Comparison of ENCODE assay signal across 1 cellular context in genomic region chr10:133481086-133481643, GRCh38.
TF ChIP-seq lines count a peak whose summit lies in the region.

No MANE protein-coding gene starts in this region.

TF ChIP-seq in HepG2, 621 proteins besides CTCF, POLR2A, EP300 and RAD21:
- TF ChIP-seq ZNF12 (CRISPR knock-in tag; IDR thresholded peaks at IDR 0.05) (no peak), NR2F1 (CRISPR knock-in tag; IDR thresholded peaks at IDR 0.05) (no peak), ZNF567 (CRISPR knock-in tag; IDR thresholded peaks at IDR 0.05; ENCODE audit: borderline replicate concordance) (no peak), JUNB (CRISPR knock-in tag; IDR thresholded peaks at IDR 0.05; ENCODE audit: borderline replicate concordance) (no peak), ATF2 (CRISPR knock-in tag; IDR thresholded peaks at IDR 0.05) (no peak), ZNF230 (CRISPR knock-in tag; IDR thresholded peaks at IDR 0.05) (no peak), ZNF143 (CRISPR knock-in tag; IDR thresholded peaks at IDR 0.05) (no peak), BORCS8-MEF2B (CRISPR knock-in tag; IDR thresholded peaks at IDR 0.05) (no peak), CENPX (CRISPR knock-in tag; IDR thresholded peaks at IDR 0.05) (no peak), ZNF691 (CRISPR knock-in tag; IDR thresholded peaks at IDR 0.05; ENCODE audit: borderline replicate concordance, low read depth) (no peak), ZNF138 (CRISPR knock-in tag; IDR thresholded peaks at IDR 0.05; ENCODE audit: low read depth) (no peak), MAZ (IDR thresholded peaks at IDR 0.05; ENCODE audit: borderline replicate concordance, low read depth, low read length) (no peak), MAZ (CRISPR knock-in tag; IDR thresholded peaks at IDR 0.05; ENCODE audit: low read depth) (no peak), ZNF749 (CRISPR knock-in tag; IDR thresholded peaks at IDR 0.05; ENCODE audit: borderline replicate concordance) (no peak), MLXIP (CRISPR knock-in tag; IDR thresholded peaks at IDR 0.05; ENCODE audit: borderline replicate concordance) (no peak), ZNF496 (CRISPR knock-in tag; IDR thresholded peaks at IDR 0.05; ENCODE audit: insufficient replicate concordance) (no peak), BRD4 (CRISPR knock-in tag; IDR thresholded peaks at IDR 0.05) (no peak), NFATC3 (CRISPR knock-in tag; IDR thresholded peaks at IDR 0.05) (no peak)
